10 cellular contexts compared by ENCODE assay signal in genomic region chr6:85452441-85452881, GRCh38. TPM values are rescaled to one million over a fixed set of nuclear protein-coding genes. Genes with fewer than 3 reads are reported as not detected.
DNase-seq lines count a peak whose midpoint lies in the region; ATAC-seq and TF ChIP-seq lines count a peak whose summit lies in the region.
"Had no signal": no experiment of that assay in that cellular context is flagged by ENCODE, and none has a peak within 500 bp of the region (broad histone marks: within the 10 kb centered on the region; RNA-seq: fewer than 3 reads in every experiment).

No MANE protein-coding gene starts in this region.

- H3K27ac Mint-ChIP-seq in natural killer cell = no peak overlapping the region
- H3K27ac Mint-ChIP-seq: neural progenitor cell had no signal

- DNase-seq in HCEC 1CT (peak; percentile 93), brain microvascular endothelial cell (peak; percentile 46), Karpas-422 (no peak), natural killer cell (no peak), posterior vena cava (ENCODE audit: low spot score) (no peak), BE2C (no peak)

- peak overlapping the region; percentile 96 for H3K4me3 ChIP-seq in ACC112 (ENCODE audit: low read depth, low read length)
- peak overlapping the region; percentile 96 for H3K4me3 ChIP-seq in brain microvascular endothelial cell (ENCODE audit: low read depth, low read length)
- peak overlapping the region in 2 of 3 donors; percentile 79 to 97 for H3K4me3 ChIP-seq in liver (ENCODE audit: low read depth in 1 of 3, low read length in 3 of 3)
- no peak overlapping the region for H3K4me3 ChIP-seq in Karpas-422 (ENCODE audit: low read length)
- no peak overlapping the region for H3K4me3 ChIP-seq in BE2C (ENCODE audit: low read depth, low read length)
- H3K4me3 ChIP-seq: neural progenitor cell had no signal

- H3K36me3 ChIP-seq in ACC112 (ENCODE audit: insufficient read depth, low read length) = peaks cover 27% of the 10 kb centered on the region
- H3K36me3 ChIP-seq in brain microvascular endothelial cell (replicated peaks) = no peaks in the 10 kb centered on the region
- peaks cover 0 to 3% (median 0%) of the 10 kb centered on the region in 4 donors for H3K36me3 ChIP-seq in liver (ENCODE audit: control insufficient read depth in 4 of 4, insufficient read depth in 3 of 4, low read depth in 1 of 4, low read length in 3 of 4)
- H3K36me3 ChIP-seq in Karpas-422 (ENCODE audit: insufficient read depth, low read length) = no peaks in the 10 kb centered on the region
- H3K36me3 ChIP-seq in BE2C = no peaks in the 10 kb centered on the region
- H3K36me3 ChIP-seq: neural progenitor cell had no signal

- H2AFZ ChIP-seq in ACC112 (ENCODE audit: low read length, unreplicated experiment) = no peak overlapping the region
- no peak overlapping the region for H2AFZ ChIP-seq in Karpas-422 (ENCODE audit: low read length)
- H2AFZ ChIP-seq: neural progenitor cell had no signal

- 37% methylated on average over 5 of the region's 5 CpGs for WGBS in liver

- peaks cover 70 to 78% of the 10 kb centered on the region in 2 donors for H3K27me3 Mint-ChIP-seq in natural killer cell (ENCODE audit: low read depth in 2 of 2)

- H3K9me3 Mint-ChIP-seq in natural killer cell = no peaks in the 10 kb centered on the region
- H3K9me3 Mint-ChIP-seq: neural progenitor cell had no signal

- no peak for ATAC-seq in natural killer cell
- ATAC-seq: esophagus mucosa had no signal

- peaks cover 23 to 24% of the 10 kb centered on the region in 2 donors for H3K4me1 Mint-ChIP-seq in natural killer cell

- H3K9me3 ChIP-seq in liver (ENCODE audit: control insufficient read depth in 4 of 4, low read length in 3 of 4) = no peaks in the 10 kb centered on the region
- no peaks in the 10 kb centered on the region for H3K9me3 ChIP-seq in Karpas-422 (ENCODE audit: low read length)
- H3K9me3 ChIP-seq in BE2C = no peaks in the 10 kb centered on the region

- TF ChIP-seq RAD21 in liver (IDR thresholded peaks at IDR 0.05) = no peak

- H3K27me3 ChIP-seq in ACC112 (ENCODE audit: insufficient read depth, low read length) (no peaks in the 10 kb centered on the region), brain microvascular endothelial cell (replicated peaks) (no peaks in the 10 kb centered on the region), liver (ENCODE audit: control insufficient read depth in 4 of 4, insufficient read depth in 4 of 4, low read length in 3 of 4) (no peaks in the 10 kb centered on the region), Karpas-422 (ENCODE audit: low read length) (no peaks in the 10 kb centered on the region), BE2C (no peaks in the 10 kb centered on the region)

- no peaks in the 10 kb centered on the region for H4K20me1 ChIP-seq in Karpas-422 (ENCODE audit: insufficient read depth, low read depth, low read length)

- H3K36me3 Mint-ChIP-seq in natural killer cell = peaks cover 4% of the 10 kb centered on the region
- H3K36me3 Mint-ChIP-seq: neural progenitor cell had no signal

- in situ Hi-C loops in brain microvascular endothelial cell (cut with HindIII; ENCODE audit: low pct_ligation_motif_present, low sequenced_read_pairs) = no loop called here

- no peak for TF ChIP-seq CTCF in brain microvascular endothelial cell (IDR thresholded peaks at IDR 0.05; ENCODE audit: low read depth, low read length, missing control alignments)
- TF ChIP-seq CTCF in liver (IDR thresholded peaks at IDR 0.05; ENCODE audit: low read depth, low read length, missing input control) = no peak
- no peak for TF ChIP-seq CTCF in natural killer cell (IDR thresholded peaks at IDR 0.05)
- no peak for TF ChIP-seq CTCF in BE2C (IDR thresholded peaks at IDR 0.05; ENCODE audit: low read depth, low read length)

- intact Hi-C loops in natural killer cell (cut with micrococcal nuclease) = no loop called here
- intact Hi-C loops in posterior vena cava (cut with DNase I) = loop anchor here in 1 of 2 donors (2.0 kb wide), 1 partner anchor 70 kb away; no protein-coding TSS in a partner anchor

- H3K27ac ChIP-seq in ACC112 (ENCODE audit: low read depth, low read length) = peak overlapping the region; percentile 100
- peak overlapping the region; percentile 95 for H3K27ac ChIP-seq in brain microvascular endothelial cell
- H3K27ac ChIP-seq in liver (ENCODE audit: low read depth in 1 of 2, low read length in 2 of 2) = peak overlapping the region; percentile 77 to 87
- H3K27ac ChIP-seq in Karpas-422 (ENCODE audit: low read length) = no peak overlapping the region
- H3K27ac ChIP-seq: neural progenitor cell had no signal

- H3K4me3 Mint-ChIP-seq in natural killer cell = no peak overlapping the region
- H3K4me3 Mint-ChIP-seq: neural progenitor cell had no signal

- H3K79me2 ChIP-seq in ACC112 (ENCODE audit: control insufficient read depth, insufficient read depth, low read length, unreplicated experiment) = peaks cover 100% of the 10 kb centered on the region
- H3K79me2 ChIP-seq in Karpas-422 (ENCODE audit: low read length) = no peaks in the 10 kb centered on the region

- H3K4me1 ChIP-seq in ACC112 (ENCODE audit: control insufficient read depth, insufficient read depth, low read length, unreplicated experiment) = peaks cover 57% of the 10 kb centered on the region
- peaks cover 6 to 41% (median 27%) of the 10 kb centered on the region in 4 donors for H3K4me1 ChIP-seq in liver (ENCODE audit: control insufficient read depth in 4 of 4, insufficient read depth in 4 of 4, low read length in 3 of 4)
- H3K4me1 ChIP-seq in Karpas-422 (ENCODE audit: low read length) = peaks cover 4% of the 10 kb centered on the region; the same call in 1 of the 2 replicates
- peaks cover 21% of the 10 kb centered on the region for H3K4me1 ChIP-seq in BE2C
- H3K4me1 ChIP-seq: neural progenitor cell had no signal

- H3K9me2 ChIP-seq in Karpas-422 (replicated peaks; ENCODE audit: insufficient read depth, low read length) = no peaks in the 10 kb centered on the region

- no peak overlapping the region for H3K4me2 ChIP-seq in Karpas-422 (ENCODE audit: low read depth, low read length, poor library complexity, severe bottlenecking)
- H3K4me2 ChIP-seq: neural progenitor cell had no signal

- H3K9ac ChIP-seq in liver (ENCODE audit: low read depth in 1 of 2, low read length in 2 of 2) (peak overlapping the region in 1 of 2 donors; percentile 18), Karpas-422 (ENCODE audit: low read length) (no peak overlapping the region)
- H3K9ac ChIP-seq: neural progenitor cell had no signal

TF ChIP-seq in liver, 16 proteins besides CTCF, POLR2A, EP300 and RAD21:
- TF ChIP-seq MAX (IDR thresholded peaks at IDR 0.05) (peak; percentile 15), HNF4A (conservative IDR thresholded peaks at IDR 0.05) (peak in 1 of 2 donors; percentile 25), RXRA (IDR thresholded peaks at IDR 0.05) (peak in 1 of 2 donors; percentile 31), ATF3 (IDR thresholded peaks at IDR 0.05) (no peak)
TF ChIP-seq in liver: peak in this region for 3.

RNA-seq across cellular contexts. Expression of gene NT5E, which starts 2.6 kb away (rescaled TPM):
- total RNA-seq in liver (10 to 100 TPM; 43.1 to 51.5 TPM), natural killer cell (under 1 TPM in 2 of 3 donors, not detected in 1; 0.57 to 0.70 TPM), posterior vena cava (10 to 100 TPM; 43.8 to 53.2 TPM)
- polyA plus RNA-seq in liver = 10 to 100 TPM; 13.5 to 25.1 TPM
- not detected in 2 replicates for total RNA-seq in Karpas-422 (2014; rRNA removed; shearing (Covaris generic); ENCODE audit: low replicate concordance)
- polyA plus RNA-seq in BE2C (2012; ENCODE audit: insufficient read depth, insufficient read length, low read depth) = 6.8 TPM

Comparison
In these comparisons a context has a peak if more than half of its experiments do, and no peak if none do; other contexts are left out.
1. H3K4me3 ChIP-seq: peak in ACC112 (single experiment), brain microvascular endothelial cell (single experiment) and liver (2 of 3); none in Karpas-422 (single experiment) and BE2C (single experiment).
2. DNase-seq: peak in HCEC 1CT (single experiment) and brain microvascular endothelial cell (single experiment); none in Karpas-422 (single experiment), natural killer cell (single experiment), posterior vena cava (single experiment) and BE2C (single experiment).
3. RNA of gene NT5E, which starts 2.6 kb away (total RNA-seq): 43.8 to 53.2 TPM in posterior vena cava and 43.1 to 51.5 TPM in liver; 0.57 to 0.70 TPM in natural killer cell and not detected in Karpas-422; every median in the first group is over 10 times any median in the second.